ENCODE assay signal across 24 cellular contexts in genomic region chr14:101687756-101688546, GRCh38.
DNase-seq lines count a peak whose midpoint lies in the region; TF ChIP-seq lines count a peak whose summit lies in the region.
"Had no signal": no experiment of that assay in that cellular context is flagged by ENCODE, and none has a peak within 500 bp of the region (broad histone marks: within the 10 kb centered on the region; RNA-seq: fewer than 3 reads in every experiment).

No MANE protein-coding gene starts in this region.

- H3K9me3 ChIP-seq in breast epithelium = no peaks in the 10 kb centered on the region
- H3K9me3 ChIP-seq: Peyer's patch, SK-N-SH had no signal

- H3K4me1 ChIP-seq in breast epithelium = no peaks in the 10 kb centered on the region
- H3K4me1 ChIP-seq: Peyer's patch had no signal

- TF ChIP-seq CTCF in MCF 10A (IDR thresholded peaks at IDR 0.05; ENCODE audit: unreplicated experiment) = no peak
- TF ChIP-seq CTCF in breast epithelium (IDR thresholded peaks at IDR 0.05) = no peak
- no peak for TF ChIP-seq CTCF in epithelial cell of esophagus (IDR thresholded peaks at IDR 0.05; ENCODE audit: insufficient read depth, low read depth, low read length, missing control alignments)
- no peak for TF ChIP-seq CTCF in endothelial cell (IDR thresholded peaks at IDR 0.05; ENCODE audit: unreplicated experiment)

- no peak overlapping the region for H3K27ac ChIP-seq in breast epithelium
- H3K27ac ChIP-seq: Peyer's patch had no signal

- H3K36me3 Mint-ChIP-seq in MCF 10A (ENCODE audit: insufficient read depth, unreplicated experiment) = no peaks in the 10 kb centered on the region
- H3K36me3 Mint-ChIP-seq in endothelial cell (ENCODE audit: low read depth, unreplicated experiment) = peaks cover 7% of the 10 kb centered on the region
- H3K36me3 Mint-ChIP-seq: CD4-positive, alpha-beta memory T cell; T-cell had no signal

- H3K4me3 Mint-ChIP-seq in MCF 10A (ENCODE audit: unreplicated experiment) (no peak overlapping the region), endothelial cell (ENCODE audit: unreplicated experiment) (no peak overlapping the region)
- H3K4me3 Mint-ChIP-seq: CD4-positive, alpha-beta memory T cell; GM23338; T-cell had no signal

- POLR2A ChIA-PET in MCF 10A (lab: Yijun Ruan, JAX) = interaction anchor here (0.6 kb wide), 1 partner anchor 38 kb away, joined by 4 read pairs; no protein-coding TSS in a partner anchor

- H3K4me1 Mint-ChIP-seq in MCF 10A (ENCODE audit: insufficient read depth, unreplicated experiment) (no peaks in the 10 kb centered on the region), endothelial cell (ENCODE audit: unreplicated experiment) (no peaks in the 10 kb centered on the region)
- H3K4me1 Mint-ChIP-seq: CD4-positive, alpha-beta memory T cell; T-cell had no signal

- no peaks in the 10 kb centered on the region for H3K27me3 ChIP-seq in breast epithelium
- H3K27me3 ChIP-seq: Peyer's patch had no signal

- no peak for TF ChIP-seq POLR2A in breast epithelium (IDR thresholded peaks at IDR 0.05)

- H3K27ac Mint-ChIP-seq in MCF 10A (ENCODE audit: low read depth, unreplicated experiment) (no peak overlapping the region), endothelial cell (ENCODE audit: unreplicated experiment) (no peak overlapping the region)
- H3K27ac Mint-ChIP-seq: GM23338, T-cell had no signal

- CTCF ChIA-PET in MCF 10A (lab: Yijun Ruan, JAX) = interaction anchor here (0.6 kb wide), 1 partner anchor 20 kb away, joined by 3 read pairs; no protein-coding TSS in a partner anchor

- H3K27me3 Mint-ChIP-seq in MCF 10A (ENCODE audit: insufficient read depth, unreplicated experiment) = peaks cover 22% of the 10 kb centered on the region
- H3K27me3 Mint-ChIP-seq in endothelial cell (ENCODE audit: unreplicated experiment) = peaks cover 6% of the 10 kb centered on the region

- H3K9me3 Mint-ChIP-seq in MCF 10A (ENCODE audit: unreplicated experiment) = no peaks in the 10 kb centered on the region
- H3K9me3 Mint-ChIP-seq in endothelial cell (ENCODE audit: unreplicated experiment) = no peaks in the 10 kb centered on the region
- H3K9me3 Mint-ChIP-seq: CD4-positive, alpha-beta memory T cell; T-cell had no signal

- no TSS peak for BruUV-seq in MCF 10A (replicated peaks; lab: Mats Ljungman, UMichigan)

- no peak overlapping the region for H3K4me3 ChIP-seq in breast epithelium
- no peak overlapping the region for H3K4me3 ChIP-seq in epithelial cell of esophagus (ENCODE audit: low read length)
- H3K4me3 ChIP-seq: GM23338, Peyer's patch had no signal

- intact Hi-C loops in MCF 10A (cut with micrococcal nuclease) = no loop called here
- intact Hi-C loops in breast epithelium (cut with DNase I; ENCODE audit: low total_unique reads) = no loop called here

- H3K36me3 ChIP-seq in breast epithelium = no peaks in the 10 kb centered on the region
- H3K36me3 ChIP-seq: Peyer's patch had no signal

- DNase-seq in MCF 10A (ENCODE audit: unreplicated experiment) (peak; percentile 78), breast epithelium (ENCODE audit: low spot score in 2 of 2) (no peak), RPMI8226 (peak; percentile 66), epithelial cell of esophagus (ENCODE audit: low read depth) (peak; percentile 34), NCI-H2107 (lab: John Stamatoyannopoulos, UW) (no peak), NCI-H1436 (lab: John Stamatoyannopoulos, UW) (no peak), glomerular visceral epithelial cell (ENCODE audit: extremely low spot score) (no peak), endothelial cell (ENCODE audit: low spot score) (no peak)
- DNase-seq: Calu3; CD4-positive, alpha-beta memory T cell; GF-D8; HCEC 1CT; KBM-7; NCI-H1048; NCI-H1436 treated with DMSO at 0.1 percent for 48 hours; NCI-H2029; NCI-H2171; NCI-H446; NCI-H526 treated with DMSO at 0.1 percent for 48 hours; Peyer's patch; SHP77 treated with DMSO at 0.1 percent for 48 hours; SK-N-SH; T-cell had no signal

Comparison
In these comparisons a context has a peak if more than half of its experiments do, and no peak if none do; other contexts are left out.
1. DNase-seq: peak in MCF 10A (single experiment), RPMI8226 (single experiment) and epithelial cell of esophagus (single experiment); none in breast epithelium (0 of 2), NCI-H2107 (single experiment), NCI-H1436 (single experiment), glomerular visceral epithelial cell (single experiment) and endothelial cell (single experiment).